ENCODE assay signal across 9 cellular contexts in the genomic region with DNA sequence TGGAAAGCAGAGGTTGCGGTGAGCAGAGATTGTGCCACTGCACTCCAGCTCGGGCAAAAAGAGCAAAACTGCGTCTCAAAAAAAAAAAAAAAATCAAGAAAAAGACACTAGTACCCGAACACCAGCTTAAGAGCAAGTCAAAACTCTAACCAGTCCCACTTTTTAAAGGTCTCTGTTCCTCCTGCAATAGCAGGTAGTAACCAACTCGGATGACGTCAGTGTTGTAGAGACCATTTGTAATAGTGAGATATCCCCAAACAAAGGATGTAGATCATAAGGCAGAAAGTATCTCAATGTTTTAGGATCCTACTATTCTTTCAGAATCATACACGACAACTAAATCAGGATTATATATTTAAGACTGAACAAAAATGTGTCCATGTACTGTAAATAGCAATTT. TPM values are rescaled to one million over a fixed set of nuclear protein-coding genes. Genes with fewer than 3 reads are reported as not detected.
DNase-seq lines count a peak whose midpoint lies in the region; ATAC-seq and TF ChIP-seq lines count a peak whose summit lies in the region.
"Had no signal": no experiment of that assay in that cellular context is flagged by ENCODE, and none has a peak within 500 bp of the region (broad histone marks: within the 10 kb centered on the region; RNA-seq: fewer than 3 reads in every experiment).

No MANE protein-coding gene starts in this region.

- no peaks in the 10 kb centered on the region for H3F3A ChIP-seq in PC-3 (ENCODE audit: low read length, unreplicated experiment)

- H3K27me3 Mint-ChIP-seq in stimulated activated naive CD8-positive, alpha-beta T cell treated with anti-CD3 and anti-CD28 coated beads, Interleukin-15, Interleukin-2, amounts not matched to agents 100 ng/mL and 50 ng/mL, for 24 hours = no peaks in the 10 kb centered on the region
- H3K27me3 Mint-ChIP-seq in stimulated activated naive CD8-positive, alpha-beta T cell treated with anti-CD3 and anti-CD28 coated beads, Interleukin-15, amount 100 ng/mL, for 72 hours = no peaks in the 10 kb centered on the region
- H3K27me3 Mint-ChIP-seq in endothelial cell (ENCODE audit: unreplicated experiment) = peaks cover 5% of the 10 kb centered on the region

- H4K20me1 ChIP-seq in PC-3 (ENCODE audit: low read length) = peaks cover 64% of the 10 kb centered on the region

- peaks cover 22% of the 10 kb centered on the region for H3K36me3 ChIP-seq in PC-3 (ENCODE audit: low read depth, low read length)

- no peaks in the 10 kb centered on the region for H3K9me2 ChIP-seq in PC-3 (replicated peaks; ENCODE audit: low read length)

- TF ChIP-seq CTCF in PC-3 (conservative IDR thresholded peaks at IDR 0.05; ENCODE audit: low read depth, low read length) = no peak
- TF ChIP-seq CTCF in endothelial cell (IDR thresholded peaks at IDR 0.05; ENCODE audit: unreplicated experiment) = no peak

- peak overlapping the region; percentile 87 for H3K9ac ChIP-seq in PC-3 (ENCODE audit: low read length)

- H3K4me3 Mint-ChIP-seq in stimulated activated naive CD8-positive, alpha-beta T cell treated with anti-CD3 and anti-CD28 coated beads, Interleukin-15, Interleukin-2, amounts not matched to agents 100 ng/mL and 50 ng/mL, for 24 hours = peak overlapping the region; percentile 93
- peak overlapping the region in 1 of 2 donors; percentile 93 for H3K4me3 Mint-ChIP-seq in stimulated activated naive CD8-positive, alpha-beta T cell treated with anti-CD3 and anti-CD28 coated beads, Interleukin-15, amount 100 ng/mL, for 72 hours
- H3K4me3 Mint-ChIP-seq in endothelial cell (ENCODE audit: unreplicated experiment) = peak overlapping the region; percentile 98

- no peaks in the 10 kb centered on the region for H3K9me3 ChIP-seq in PC-3 (ENCODE audit: low read length)
- H3K9me3 ChIP-seq: mucosa of descending colon had no signal

- H3K36me3 Mint-ChIP-seq in stimulated activated naive CD8-positive, alpha-beta T cell treated with anti-CD3 and anti-CD28 coated beads, Interleukin-15, Interleukin-2, amounts not matched to agents 100 ng/mL and 50 ng/mL, for 24 hours (ENCODE audit: low read depth) = peaks cover 42% of the 10 kb centered on the region
- H3K36me3 Mint-ChIP-seq in endothelial cell (ENCODE audit: low read depth, unreplicated experiment) = peaks cover 19% of the 10 kb centered on the region

- BruUV-seq in PC-3 (replicated peaks; lab: Mats Ljungman, UMichigan) = no TSS peak

- no peak for ATAC-seq in stimulated activated naive CD8-positive, alpha-beta T cell treated with anti-CD3 and anti-CD28 coated beads, Interleukin-15, amount 100 ng/mL, for 72 hours
- ATAC-seq in PC-3 (no peak), HG03045 (IDR thresholded peaks at IDR 0.05; ENCODE audit: unreplicated experiment) (no peak)
- ATAC-seq: mucosa of descending colon had no signal

- H3K27ac ChIP-seq in PC-3 (ENCODE audit: low read length) = no peak overlapping the region

- no peak overlapping the region for H2AFZ ChIP-seq in PC-3 (ENCODE audit: low read length)

- DNase-seq in stimulated activated naive CD8-positive, alpha-beta T cell treated with anti-CD3 and anti-CD28 coated beads, Interleukin-15, amount 100 ng/mL, for 72 hours = no peak
- DNase-seq in PC-3 (peak; percentile 63), endothelial cell (ENCODE audit: low spot score) (no peak), RPMI8226 (no peak), SK-N-DZ (ENCODE audit: low spot score) (no peak)
- DNase-seq in stimulated activated CD4-positive, alpha-beta T cell treated with anti-CD3 and anti-CD28 coated beads, Interleukin-2, amount 100 ng/mL, for 24 hours = no peak
- DNase-seq: mucosa of descending colon had no signal

- no peaks in the 10 kb centered on the region for H3K27me3 ChIP-seq in PC-3 (ENCODE audit: low read length)

- H3K79me2 ChIP-seq in PC-3 (ENCODE audit: low read length) = peaks cover 81% of the 10 kb centered on the region

- no peak overlapping the region for H3K27ac Mint-ChIP-seq in stimulated activated naive CD8-positive, alpha-beta T cell treated with anti-CD3 and anti-CD28 coated beads, Interleukin-15, Interleukin-2, amounts not matched to agents 100 ng/mL and 50 ng/mL, for 24 hours
- no peak overlapping the region for H3K27ac Mint-ChIP-seq in stimulated activated naive CD8-positive, alpha-beta T cell treated with anti-CD3 and anti-CD28 coated beads, Interleukin-15, amount 100 ng/mL, for 72 hours
- H3K27ac Mint-ChIP-seq in endothelial cell (ENCODE audit: unreplicated experiment) = peak overlapping the region; percentile 84

- POLR2A ChIA-PET in PC-3 (lab: Charles Lee; ENCODE audit: unreplicated experiment) = no interaction called here

- H3K4me2 ChIP-seq in PC-3 (ENCODE audit: low read length) = peak overlapping the region; percentile 95

- H3K4me1 Mint-ChIP-seq in stimulated activated naive CD8-positive, alpha-beta T cell treated with anti-CD3 and anti-CD28 coated beads, Interleukin-15, Interleukin-2, amounts not matched to agents 100 ng/mL and 50 ng/mL, for 24 hours (ENCODE audit: low read depth) = peaks cover 35% of the 10 kb centered on the region
- peaks cover 28% of the 10 kb centered on the region for H3K4me1 Mint-ChIP-seq in stimulated activated naive CD8-positive, alpha-beta T cell treated with anti-CD3 and anti-CD28 coated beads, Interleukin-15, amount 100 ng/mL, for 72 hours
- H3K4me1 Mint-ChIP-seq in endothelial cell (ENCODE audit: unreplicated experiment) = peaks cover 26% of the 10 kb centered on the region

- H3K9me3 Mint-ChIP-seq in stimulated activated naive CD8-positive, alpha-beta T cell treated with anti-CD3 and anti-CD28 coated beads, Interleukin-15, Interleukin-2, amounts not matched to agents 100 ng/mL and 50 ng/mL, for 24 hours = no peaks in the 10 kb centered on the region
- H3K9me3 Mint-ChIP-seq in stimulated activated naive CD8-positive, alpha-beta T cell treated with anti-CD3 and anti-CD28 coated beads, Interleukin-15, amount 100 ng/mL, for 72 hours = no peaks in the 10 kb centered on the region
- H3K9me3 Mint-ChIP-seq in endothelial cell (ENCODE audit: unreplicated experiment) = no peaks in the 10 kb centered on the region

- peak overlapping the region; percentile 82 for H3K4me3 ChIP-seq in PC-3 (ENCODE audit: low read length)
- H3K4me3 ChIP-seq: mucosa of descending colon had no signal

- CTCF ChIA-PET in PC-3 (lab: Charles Lee) = interaction anchor here (0.6 kb wide), 1 partner anchor 38 kb away, joined by 3 read pairs; no protein-coding TSS in a partner anchor

- H3K4me1 ChIP-seq in PC-3 (ENCODE audit: insufficient read depth, low read length) = peaks cover 24% of the 10 kb centered on the region

- intact Hi-C loops in PC-3 (cut with micrococcal nuclease) = no loop called here

RNA-seq across cellular contexts. Expression of a gene that starts 2.4 kb away (rescaled TPM):
- total RNA-seq in PC-3 (2014; rRNA removed) (674 and 705 TPM in 2 replicates), endothelial cell (ENCODE audit: unreplicated experiment) (115 TPM)
- polyA plus RNA-seq in SK-N-DZ (2014; cell fraction: cytosol; rRNA removed) = 510 and 575 TPM in 2 replicates
- 348 and 374 TPM in 2 replicates for polyA plus RNA-seq in SK-N-DZ (2014; cell fraction: nucleus; rRNA removed)

RNA-seq across cellular contexts. Expression of a gene that starts 20.4 kb away (rescaled TPM):
- total RNA-seq in PC-3 (2014; rRNA removed) (116 and 131 TPM in 2 replicates), endothelial cell (ENCODE audit: unreplicated experiment) (13.5 TPM)
- polyA plus RNA-seq in SK-N-DZ (2014; cell fraction: cytosol; rRNA removed) = 134 and 151 TPM in 2 replicates
- 591 and 629 TPM in 2 replicates for polyA plus RNA-seq in SK-N-DZ (2014; cell fraction: nucleus; rRNA removed)

RNA-seq across cellular contexts. Expression of a gene that starts 30.9 kb away (rescaled TPM):
- total RNA-seq in PC-3 (2014; rRNA removed) = 244 and 282 TPM in 2 replicates
- 657 TPM for total RNA-seq in endothelial cell (ENCODE audit: unreplicated experiment)
- polyA plus RNA-seq in SK-N-DZ (2014; cell fraction: cytosol; rRNA removed) = 234 and 270 TPM in 2 replicates
- polyA plus RNA-seq in SK-N-DZ (2014; cell fraction: nucleus; rRNA removed) = 108 and 128 TPM in 2 replicates

RNA-seq across cellular contexts. Expression of a gene that starts 42.1 kb away (rescaled TPM):
- total RNA-seq in PC-3 (2014; rRNA removed) (17.0 and 17.3 TPM in 2 replicates), endothelial cell (ENCODE audit: unreplicated experiment) (43.4 TPM)
- polyA plus RNA-seq in SK-N-DZ (2014; cell fraction: cytosol; rRNA removed) = 4.0 and 7.4 TPM in 2 replicates
- polyA plus RNA-seq in SK-N-DZ (2014; cell fraction: nucleus; rRNA removed) = 2.3 and 3.0 TPM in 2 replicates

RNA-seq across cellular contexts. Expression of a gene that starts 53.6 kb away (rescaled TPM):
- total RNA-seq in PC-3 (2014; rRNA removed) (91.5 and 95.6 TPM in 2 replicates), endothelial cell (ENCODE audit: unreplicated experiment) (83.9 TPM)
- polyA plus RNA-seq in SK-N-DZ (2014; cell fraction: cytosol; rRNA removed) = 101 and 127 TPM in 2 replicates
- 374 and 399 TPM in 2 replicates for polyA plus RNA-seq in SK-N-DZ (2014; cell fraction: nucleus; rRNA removed)
